ENCODE assay signal across 12 cellular contexts in genomic region chr9:79662553-79662956, GRCh38.
A peak's percentile ranks its signal among the peaks of the same experiment; 100 is the strongest.
DNase-seq lines count a peak whose midpoint lies in the region; ATAC-seq lines count a peak whose summit lies in the region.
"Had no signal": no experiment of that assay in that cellular context is flagged by ENCODE, and none has a peak within 500 bp of the region (broad histone marks: within the 10 kb centered on the region; RNA-seq: fewer than 3 reads in every experiment).

No MANE protein-coding gene starts in this region.

- H3K27ac ChIP-seq in right cardiac atrium (ENCODE audit: low read length): no peak overlapping the region
- no peak overlapping the region for H3K27ac ChIP-seq in iPS-20b (ENCODE audit: low read length)

- peak overlapping the region; percentile 24 for H3K4me3 Mint-ChIP-seq in activated T-helper 17 cell treated with anti-CD3 and anti-CD28 coated beads, Interleukin-2, amount 50 U/mL, for 72 hours
- no peak overlapping the region for H3K4me3 Mint-ChIP-seq in activated T-cell treated with anti-CD3 and anti-CD28 coated beads, Interleukin-2, amount 50 U/mL, for 4 hours

- H3K9me3 ChIP-seq in right cardiac atrium (ENCODE audit: control insufficient read depth, low read length): no peaks in the 10 kb centered on the region
- no peaks in the 10 kb centered on the region for H3K9me3 ChIP-seq in iPS-20b (ENCODE audit: insufficient read depth, low read depth, low read length)
- H3K9me3 ChIP-seq: BLaER1 treated with 17β-estradiol and CSF1 and Interleukin-3, amounts not matched to agents 10 nM and 100 nM had no signal

- H3K4me1 Mint-ChIP-seq in activated T-helper 17 cell treated with anti-CD3 and anti-CD28 coated beads, Interleukin-2, amount 50 U/mL, for 72 hours: peaks cover 23% of the 10 kb centered on the region
- peaks cover 37% of the 10 kb centered on the region for H3K4me1 Mint-ChIP-seq in activated T-cell treated with anti-CD3 and anti-CD28 coated beads, Interleukin-2, amount 50 U/mL, for 4 hours (ENCODE audit: low read depth)

- H3K9ac ChIP-seq in iPS-20b (ENCODE audit: low read depth, low read length): no peak overlapping the region; the same call in 1 of the 2 replicates
- H3K9ac ChIP-seq: BLaER1 treated with 17β-estradiol and CSF1 and Interleukin-3, amounts not matched to agents 10 nM and 100 nM had no signal

- intact Hi-C loops in right cardiac atrium (cut with DNase I): no loop called here
- intact Hi-C loops in left cardiac atrium (cut with DNase I): loop anchor here in 1 of 2 donors (10.0 kb wide), 1 partner anchor 88 kb away; the partner anchor contains the start of gene TLE4

- 29% methylated on average over 6 of the region's 6 CpGs for WGBS in right cardiac atrium

- no peaks in the 10 kb centered on the region for H3K36me3 ChIP-seq in iPS-20b (ENCODE audit: insufficient read depth, low read depth, low read length)

- DNase-seq in right cardiac atrium: no peak
- DNase-seq in left cardiac atrium: no peak
- no peak for DNase-seq in NK-92 (lab: John Stamatoyannopoulos, UW; ENCODE audit: unreplicated experiment)
- no peak for DNase-seq in activated T-cell treated with anti-CD3 and anti-CD28 coated beads, Interleukin-2, amount 50 U/mL, for 4 hours
- DNase-seq: mammary epithelial cell, SW 1271 had no signal

- H3K36me3 Mint-ChIP-seq in activated T-helper 17 cell treated with anti-CD3 and anti-CD28 coated beads, Interleukin-2, amount 50 U/mL, for 72 hours (ENCODE audit: low read depth): peaks cover 18% of the 10 kb centered on the region
- H3K36me3 Mint-ChIP-seq in activated T-cell treated with anti-CD3 and anti-CD28 coated beads, Interleukin-2, amount 50 U/mL, for 4 hours (ENCODE audit: insufficient read depth): peaks cover 16% of the 10 kb centered on the region

- H3K27me3 ChIP-seq in right cardiac atrium (ENCODE audit: control insufficient read depth, insufficient read depth) (no peaks in the 10 kb centered on the region), iPS-20b (ENCODE audit: insufficient read depth, low read length) (no peaks in the 10 kb centered on the region)
- H3K27me3 ChIP-seq: BLaER1 treated with 17β-estradiol and CSF1 and Interleukin-3, amounts not matched to agents 10 nM and 100 nM had no signal

- peak overlapping the region; percentile 10 for H3K4me3 ChIP-seq in right cardiac atrium (ENCODE audit: low read length)
- peak overlapping the region; percentile 22; the same call in 1 of the 2 replicates for H3K4me3 ChIP-seq in iPS-20b (ENCODE audit: low read length)
- H3K4me3 ChIP-seq: BLaER1 treated with 17β-estradiol and CSF1 and Interleukin-3, amounts not matched to agents 10 nM and 100 nM had no signal

- peaks cover 2% of the 10 kb centered on the region for H3K4me1 ChIP-seq in right cardiac atrium (ENCODE audit: control insufficient read depth, insufficient read depth, low read length)
- peaks cover 58% of the 10 kb centered on the region for H3K4me1 ChIP-seq in iPS-20b (ENCODE audit: insufficient read depth, low read length)

- ATAC-seq in right cardiac atrium (no peak), left cardiac atrium (no peak), GM21576 (IDR thresholded peaks at IDR 0.05; ENCODE audit: unreplicated experiment) (no peak), GM21367 (IDR thresholded peaks at IDR 0.05; ENCODE audit: unreplicated experiment) (no peak)
- ATAC-seq in activated T-helper 17 cell treated with anti-CD3 and anti-CD28 coated beads, Interleukin-2, amount 50 U/mL, for 72 hours (replicated peaks): no peak
- ATAC-seq in activated T-cell treated with anti-CD3 and anti-CD28 coated beads, Interleukin-2, amount 50 U/mL, for 4 hours: no peak
- ATAC-seq: HepG2 had no signal

- no peaks in the 10 kb centered on the region for H3K27me3 Mint-ChIP-seq in activated T-helper 17 cell treated with anti-CD3 and anti-CD28 coated beads, Interleukin-2, amount 50 U/mL, for 72 hours
- H3K27me3 Mint-ChIP-seq in activated T-cell treated with anti-CD3 and anti-CD28 coated beads, Interleukin-2, amount 50 U/mL, for 4 hours (ENCODE audit: low read depth): no peaks in the 10 kb centered on the region

- H3K9me3 Mint-ChIP-seq in activated T-helper 17 cell treated with anti-CD3 and anti-CD28 coated beads, Interleukin-2, amount 50 U/mL, for 72 hours: no peaks in the 10 kb centered on the region
- H3K9me3 Mint-ChIP-seq in activated T-cell treated with anti-CD3 and anti-CD28 coated beads, Interleukin-2, amount 50 U/mL, for 4 hours: no peaks in the 10 kb centered on the region

- peak overlapping the region; percentile 79 for H3K27ac Mint-ChIP-seq in activated T-helper 17 cell treated with anti-CD3 and anti-CD28 coated beads, Interleukin-2, amount 50 U/mL, for 72 hours
